In genomic region chr9:87875839-87876545, GRCh38 we compare ENCODE assay signal across 15 cellular contexts. TPM values are rescaled to one million over a fixed set of nuclear protein-coding genes. Genes with fewer than 3 reads are reported as not detected.
"Had no signal": no experiment of that assay in that cellular context is flagged by ENCODE, and none has a peak within 500 bp of the region (broad histone marks: within the 10 kb centered on the region; RNA-seq: fewer than 3 reads in every experiment).

No MANE protein-coding gene starts in this region.

- H3K4me1 ChIP-seq: esophagus squamous epithelium, left ventricle myocardium inferior, stomach had no signal

- ATAC-seq: activated CD4-positive, CD25-positive, alpha-beta regulatory T cell treated with anti-CD3 and anti-CD28 coated beads, Interleukin-2, amount 50 U/mL, for 24 hours had no signal

- DNase-seq: activated effector memory CD4-positive, alpha-beta T cell treated with anti-CD3 and anti-CD28 coated beads, Interleukin-2, amount 50 U/mL, for 16 hours; activated naive CD8-positive, alpha-beta T cell treated with anti-CD3 and anti-CD28 coated beads for 36 hours; activated T-cell treated with anti-CD3 and anti-CD28 coated beads for 4 hours; cerebellar nuclear complex; esophagus squamous epithelium; foreskin fibroblast; left ventricle myocardium inferior; mesenchymal stem cell; stimulated activated CD4-positive, alpha-beta T cell treated with anti-CD3 and anti-CD28 coated beads, Interleukin-4, amount 100 ng/mL, for 4 hours; stomach; SW 1271 had no signal

- H3K27ac ChIP-seq: esophagus squamous epithelium, left ventricle myocardium inferior, stomach had no signal

- H3K36me3 ChIP-seq: esophagus squamous epithelium, left ventricle myocardium inferior, stomach had no signal

- H3K9me3 ChIP-seq: esophagus squamous epithelium had no signal

- H3K27me3 ChIP-seq: esophagus squamous epithelium had no signal

- H3K4me3 ChIP-seq: esophagus squamous epithelium, left ventricle myocardium inferior, stomach had no signal

RNA-seq across cellular contexts. Expression of gene SPATA31E1, which starts 6.7 kb away (rescaled TPM):
- total RNA-seq: activated naive CD8-positive, alpha-beta T cell treated with anti-CD3 and anti-CD28 coated beads for 36 hours; dermis microvascular lymphatic vessel endothelial cell; esophagus squamous epithelium; left ventricle myocardium inferior; osteocyte; skeletal muscle tissue; stomach had no signal

RNA-seq across cellular contexts. Expression of gene SPATA31C1, which starts 41.8 kb away (rescaled TPM):
- total RNA-seq: activated naive CD8-positive, alpha-beta T cell treated with anti-CD3 and anti-CD28 coated beads for 36 hours; dermis microvascular lymphatic vessel endothelial cell; esophagus squamous epithelium; left ventricle myocardium inferior; osteocyte; skeletal muscle tissue; stomach had no signal
